Comparison of ENCODE assay signal across 8 cellular contexts in genomic region chr17:73091770-73092517, GRCh38. TPM values are rescaled to one million over a fixed set of nuclear protein-coding genes. Genes with fewer than 3 reads are reported as not detected.
A peak's percentile ranks its signal among the peaks of the same experiment; 100 is the strongest.
DNase-seq lines count a peak whose midpoint lies in the region.

No MANE protein-coding gene starts in this region.

- no peak overlapping the region for H3K27ac ChIP-seq in GM23248
- H3K27ac ChIP-seq in iPS-18a (ENCODE audit: low read length), result no peak overlapping the region

- H2AFZ ChIP-seq in GM23248, result peak overlapping the region; percentile 92

- in situ Hi-C loops in GM23248 (cut with MboI), result no loop called here

- no peaks in the 10 kb centered on the region for H4K20me1 ChIP-seq in GM23248 (ENCODE audit: insufficient read depth)

- no peaks in the 10 kb centered on the region for H3K79me2 ChIP-seq in GM23248 (ENCODE audit: insufficient read depth)

- no peaks in the 10 kb centered on the region for H3F3A ChIP-seq in GM23248 (ENCODE audit: insufficient read depth)

- H3K4me1 ChIP-seq in GM23248 (ENCODE audit: insufficient read depth) (no peaks in the 10 kb centered on the region), iPS-18a (ENCODE audit: control insufficient read depth, low read depth, low read length) (peaks cover 16% of the 10 kb centered on the region)

- peak overlapping the region; percentile 92 for H3K4me2 ChIP-seq in GM23248 (ENCODE audit: unreplicated experiment)

- 3 to 6% methylated on average over 14 to 20 of the region's 20 CpGs for WGBS in GM23248 (ENCODE audit: low coverage in 1 of 2, low lambda C conversion rate in 2 of 2, missing lambda C conversion rate in 2 of 2), 2 experiments

- DNase-seq in NCI-H1105 treated with DMSO at 0.1 percent for 48 hours (lab: John Stamatoyannopoulos, UW) (peak; percentile 15), NCI-H1105 (lab: John Stamatoyannopoulos, UW) (no peak), GM23248 (peak; percentile 56), NCI-H345 treated with DMSO at 0.1 percent for 48 hours (lab: John Stamatoyannopoulos, UW; ENCODE audit: unreplicated experiment) (peak; percentile 39), astrocyte of the hippocampus (ENCODE audit: low read depth, low spot score) (peak; percentile 32), skeletal muscle cell (ENCODE audit: low read depth) (no peak), H4 (ENCODE audit: low spot score) (no peak)

- H3K9me2 ChIP-seq in GM23248 (ENCODE audit: insufficient read depth), result no peaks in the 10 kb centered on the region

- peak overlapping the region; percentile 73 for H3K9ac ChIP-seq in GM23248
- no peak overlapping the region for H3K9ac ChIP-seq in iPS-18a (ENCODE audit: low read length)

- H3K9me3 ChIP-seq in GM23248 (ENCODE audit: low read depth) (no peaks in the 10 kb centered on the region), iPS-18a (ENCODE audit: control insufficient read depth, low read depth, low read length) (no peaks in the 10 kb centered on the region)

- H3K4me3 ChIP-seq in GM23248, result peak overlapping the region; percentile 75
- H3K4me3 ChIP-seq in iPS-18a (ENCODE audit: low read length), result peak overlapping the region; percentile 70
- peak overlapping the region; percentile 72 for H3K4me3 ChIP-seq in skeletal muscle cell (ENCODE audit: low read depth, low read length)

- no peaks in the 10 kb centered on the region for H3K27me3 ChIP-seq in GM23248 (replicated peaks; ENCODE audit: insufficient read depth)
- H3K27me3 ChIP-seq in iPS-18a (ENCODE audit: control insufficient read depth, insufficient read depth, low read length), result no peaks in the 10 kb centered on the region

- H3K36me3 ChIP-seq in GM23248 (ENCODE audit: low read depth) (no peaks in the 10 kb centered on the region), iPS-18a (ENCODE audit: control insufficient read depth, low read depth, low read length) (no peaks in the 10 kb centered on the region)

RNA-seq across cellular contexts. Expression of gene SLC39A11, which starts 0.5 kb away (rescaled TPM):
- total RNA-seq in GM23248 (2014; rRNA removed; shearing (Covaris generic)), result 11.7 and 15.2 TPM in 2 replicates
- 15.6 and 16.4 TPM in 2 replicates for polyA plus RNA-seq in GM23248 (2016; fragmentation: Nextera tagmentation; extraction: Ambion mirVana)
- total RNA-seq in H4 (2014; rRNA removed; shearing (Covaris generic)), result 20.9 and 33.9 TPM in 2 replicates

Comparison
In these comparisons a context has a peak if more than half of its experiments do, and no peak if none do; other contexts are left out.
1. DNase-seq: peak in NCI-H1105 treated with DMSO at 0.1 percent for 48 hours (single experiment), GM23248 (single experiment), NCI-H345 treated with DMSO at 0.1 percent for 48 hours (single experiment) and astrocyte of the hippocampus (single experiment); none in NCI-H1105 (single experiment), skeletal muscle cell (single experiment) and H4 (single experiment).
2. Peak in every context shown above with its lines, with median percentiles within 50 percentile points of each other: H3K4me3 ChIP-seq.